1 cellular context compared by ENCODE assay signal in the genomic region with DNA sequence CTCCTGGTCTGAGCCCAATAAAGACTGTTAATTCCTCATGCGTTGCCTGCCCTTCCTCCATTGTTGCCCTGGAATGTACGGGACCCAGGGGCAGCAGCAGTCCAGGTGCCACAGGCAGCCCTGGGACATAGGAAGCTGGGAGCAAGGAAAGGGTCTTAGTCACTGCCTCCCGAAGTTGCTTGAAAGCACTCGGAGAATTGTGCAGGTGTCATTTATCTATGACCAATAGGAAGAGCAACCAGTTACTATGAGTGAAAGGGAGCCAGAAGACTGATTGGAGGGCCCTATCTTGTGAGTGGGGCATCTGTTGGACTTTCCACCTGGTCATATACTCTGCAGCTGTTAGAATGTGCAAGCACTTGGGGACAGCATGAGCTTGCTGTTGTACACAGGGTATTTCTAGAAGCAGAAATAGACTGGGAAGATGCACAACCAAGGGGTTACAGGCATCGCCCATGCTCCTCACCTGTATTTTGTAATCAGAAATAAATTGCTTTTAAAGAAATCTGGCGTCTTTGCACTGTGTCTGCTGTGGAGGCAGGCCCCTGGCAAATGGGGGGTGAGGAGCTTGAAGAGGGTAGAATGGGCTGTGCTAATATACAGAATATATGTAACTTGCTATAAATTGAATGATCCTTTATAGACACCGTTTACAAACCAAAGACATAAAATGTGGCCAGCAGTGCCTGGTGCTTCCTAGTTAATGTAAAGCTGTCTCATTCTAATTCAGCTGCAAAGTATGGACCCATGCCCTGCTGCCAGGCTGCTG.
TF ChIP-seq lines count a peak whose summit lies in the region.

No MANE protein-coding gene starts in this region.

TF ChIP-seq in GM23338, 12 proteins besides CTCF, POLR2A, EP300 and RAD21:
- TF ChIP-seq EZH2phosphoT487 (IDR thresholded peaks at IDR 0.05; ENCODE audit: unreplicated experiment) (no peak), POLR2AphosphoS5 (IDR thresholded peaks at IDR 0.05; ENCODE audit: low read depth) (no peak), STAT1 (IDR thresholded peaks at IDR 0.05; ENCODE audit: unreplicated experiment) (no peak), EZH2 (IDR thresholded peaks at IDR 0.05; ENCODE audit: low read depth, unreplicated experiment) (no peak), NANOG (IDR thresholded peaks at IDR 0.05; ENCODE audit: borderline replicate concordance) (no peak), JUNB (IDR thresholded peaks at IDR 0.05; ENCODE audit: unreplicated experiment) (no peak), ZNF331 (CRISPR knock-in tag; IDR thresholded peaks at IDR 0.05; ENCODE audit: low read depth) (no peak), CREB1 (CRISPR knock-in tag; IDR thresholded peaks at IDR 0.05; ENCODE audit: low read depth) (no peak)
